1 cellular context compared by ENCODE assay signal in the genomic region with DNA sequence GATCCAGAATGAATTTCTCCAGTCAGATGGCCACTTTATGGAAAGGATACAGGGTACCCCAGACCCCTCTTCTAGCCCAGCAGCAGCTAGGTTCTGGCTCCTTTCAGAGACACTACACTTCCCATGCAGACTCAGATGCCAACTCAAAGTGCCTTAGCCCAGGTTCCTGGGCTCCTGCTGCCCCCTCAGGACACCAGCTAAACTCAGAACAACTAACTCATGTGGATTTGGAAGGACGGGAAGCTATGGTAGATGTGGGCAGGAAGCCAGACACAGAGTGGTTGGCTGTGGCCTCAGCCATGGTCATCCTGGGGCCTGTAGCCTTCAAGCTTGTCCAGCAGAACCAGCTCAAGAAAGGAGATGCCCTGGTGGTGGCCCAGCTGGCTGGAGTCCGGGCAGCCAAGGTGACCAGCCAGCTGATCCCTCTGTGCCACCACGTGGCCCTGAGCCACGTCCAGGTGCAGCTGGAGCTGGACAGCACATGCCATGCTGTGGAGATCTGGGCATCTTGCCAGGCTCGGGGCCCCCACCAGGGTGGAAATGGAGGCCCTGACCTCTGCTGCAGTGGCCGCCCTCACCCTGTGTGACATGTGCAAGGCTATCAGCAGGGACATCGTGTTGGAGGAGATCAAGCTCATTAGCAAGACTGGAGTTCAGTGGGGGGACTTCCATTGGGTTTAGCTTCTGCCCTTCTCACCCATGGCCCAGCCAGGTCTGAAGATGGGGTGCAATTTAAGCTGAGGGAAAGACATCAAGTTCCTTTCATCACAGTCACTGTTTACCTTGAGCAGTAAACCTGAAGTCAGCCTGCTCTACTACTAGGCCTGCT.
TF ChIP-seq lines count a peak whose summit lies in the region.

No MANE protein-coding gene starts in this region.

TF ChIP-seq in HepG2, 621 proteins besides CTCF, POLR2A, EP300 and RAD21 (continued from another document and continues in another):
- TF ChIP-seq MED1 (CRISPR knock-in tag; IDR thresholded peaks at IDR 0.05) (no peak), TCF12 (IDR thresholded peaks at IDR 0.05) (no peak), TCF12 (CRISPR knock-in tag; IDR thresholded peaks at IDR 0.05) (no peak), ZNF543 (CRISPR knock-in tag; IDR thresholded peaks at IDR 0.05) (no peak), ZFP90 (CRISPR knock-in tag; IDR thresholded peaks at IDR 0.05; ENCODE audit: borderline replicate concordance) (no peak), TOPORS (CRISPR knock-in tag; IDR thresholded peaks at IDR 0.05) (no peak), ZNF143 (CRISPR knock-in tag; IDR thresholded peaks at IDR 0.05) (no peak), KDM5A (IDR thresholded peaks at IDR 0.05; ENCODE audit: borderline replicate concordance, low read length) (no peak), PHB2 (IDR thresholded peaks at IDR 0.05; ENCODE audit: partially characterized antibody) (no peak), JDP2 (CRISPR knock-in tag; IDR thresholded peaks at IDR 0.05; ENCODE audit: borderline replicate concordance) (no peak), MATR3 (CRISPR knock-in tag; IDR thresholded peaks at IDR 0.05) (no peak), ZNF350 (CRISPR knock-in tag; IDR thresholded peaks at IDR 0.05; ENCODE audit: borderline replicate concordance, low read depth) (peak; percentile 24; the same call in 1 of the 2 replicates), NFIC (IDR thresholded peaks at IDR 0.05; ENCODE audit: low read length) (no peak), ZNF20 (CRISPR knock-in tag; IDR thresholded peaks at IDR 0.05) (no peak), SIN3B (IDR thresholded peaks at IDR 0.05; ENCODE audit: low read length) (no peak), ESRRA (CRISPR knock-in tag; IDR thresholded peaks at IDR 0.05; ENCODE audit: low read depth) (no peak), ATRX (CRISPR knock-in tag; IDR thresholded peaks at IDR 0.05; ENCODE audit: borderline replicate concordance) (no peak), SMAD9 (CRISPR knock-in tag; IDR thresholded peaks at IDR 0.05) (no peak), HNRNPL (IDR thresholded peaks at IDR 0.05; ENCODE audit: low read depth, low read length) (peak; percentile 75; the same call in 1 of the 2 replicates), NRL (CRISPR knock-in tag; IDR thresholded peaks at IDR 0.05; ENCODE audit: borderline replicate concordance) (peak; percentile 34; the same call in 1 of the 2 replicates), ZSCAN22 (CRISPR knock-in tag; IDR thresholded peaks at IDR 0.05) (no peak), MAZ (IDR thresholded peaks at IDR 0.05; ENCODE audit: borderline replicate concordance, low read depth, low read length) (no peak), MAZ (CRISPR knock-in tag; IDR thresholded peaks at IDR 0.05; ENCODE audit: low read depth) (no peak), BCL6 (CRISPR knock-in tag; IDR thresholded peaks at IDR 0.05) (no peak), GLI4 (CRISPR knock-in tag; IDR thresholded peaks at IDR 0.05; ENCODE audit: borderline replicate concordance) (no peak), ZNF598 (CRISPR knock-in tag; IDR thresholded peaks at IDR 0.05; ENCODE audit: borderline replicate concordance) (no peak), RBFOX2 (IDR thresholded peaks at IDR 0.05; ENCODE audit: low read depth, low read length) (no peak), SP2 (CRISPR knock-in tag; IDR thresholded peaks at IDR 0.05) (peak; percentile 4; the same call in 1 of the 2 replicates), HMG20A (CRISPR knock-in tag; IDR thresholded peaks at IDR 0.05; ENCODE audit: borderline replicate concordance) (peak; percentile 34; the same call in 1 of the 2 replicates), RBM22 (optimal IDR thresholded peaks at IDR 0.05; ENCODE audit: low read length) (no peak), ZNF33B (CRISPR knock-in tag; IDR thresholded peaks at IDR 0.05) (no peak), HNRNPUL1 (IDR thresholded peaks at IDR 0.05; ENCODE audit: low read depth, low read length) (no peak), ZNF33A (CRISPR knock-in tag; IDR thresholded peaks at IDR 0.05; ENCODE audit: borderline replicate concordance) (no peak), NFIB (CRISPR knock-in tag; IDR thresholded peaks at IDR 0.05; ENCODE audit: borderline replicate concordance) (no peak), ZNF431 (CRISPR knock-in tag; IDR thresholded peaks at IDR 0.05; ENCODE audit: borderline replicate concordance, low read depth) (no peak), STAG1 (CRISPR knock-in tag; IDR thresholded peaks at IDR 0.05) (peak; percentile 64), SIX4 (CRISPR knock-in tag; IDR thresholded peaks at IDR 0.05) (no peak)
- TF ChIP-seq, protein P1, sequence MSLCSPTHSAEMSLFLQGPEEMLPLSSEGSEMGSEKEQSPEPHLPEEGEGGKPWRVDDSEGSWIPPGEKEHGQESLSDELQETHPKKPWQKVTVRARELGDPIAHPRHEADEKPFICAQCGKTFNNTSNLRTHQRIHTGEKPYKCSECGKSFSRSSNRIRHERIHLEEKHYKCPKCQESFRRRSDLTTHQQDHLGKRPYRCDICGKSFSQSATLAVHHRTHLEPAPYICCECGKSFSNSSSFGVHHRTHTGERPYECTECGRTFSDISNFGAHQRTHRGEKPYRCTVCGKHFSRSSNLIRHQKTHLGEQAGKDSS (CRISPR knock-in tag; IDR thresholded peaks at IDR 0.05; ENCODE audit: borderline replicate concordance, low read depth), result no peak
- TF ChIP-seq, protein P2, sequence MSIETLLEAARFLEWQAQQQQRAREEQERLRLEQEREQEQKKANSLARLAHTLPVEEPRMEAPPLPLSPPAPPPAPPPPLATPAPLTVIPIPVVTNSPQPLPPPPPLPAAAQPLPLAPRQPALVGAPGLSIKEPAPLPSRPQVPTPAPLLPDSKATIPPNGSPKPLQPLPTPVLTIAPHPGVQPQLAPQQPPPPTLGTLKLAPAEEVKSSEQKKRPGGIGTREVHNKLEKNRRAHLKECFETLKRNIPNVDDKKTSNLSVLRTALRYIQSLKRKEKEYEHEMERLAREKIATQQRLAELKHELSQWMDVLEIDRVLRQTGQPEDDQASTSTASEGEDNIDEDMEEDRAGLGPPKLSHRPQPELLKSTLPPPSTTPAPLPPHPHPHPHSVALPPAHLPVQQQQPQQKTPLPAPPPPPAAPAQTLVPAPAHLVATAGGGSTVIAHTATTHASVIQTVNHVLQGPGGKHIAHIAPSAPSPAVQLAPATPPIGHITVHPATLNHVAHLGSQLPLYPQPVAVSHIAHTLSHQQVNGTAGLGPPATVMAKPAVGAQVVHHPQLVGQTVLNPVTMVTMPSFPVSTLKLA (IDR thresholded peaks at IDR 0.05), result peak; percentile 94
- TF ChIP-seq, protein P3, sequence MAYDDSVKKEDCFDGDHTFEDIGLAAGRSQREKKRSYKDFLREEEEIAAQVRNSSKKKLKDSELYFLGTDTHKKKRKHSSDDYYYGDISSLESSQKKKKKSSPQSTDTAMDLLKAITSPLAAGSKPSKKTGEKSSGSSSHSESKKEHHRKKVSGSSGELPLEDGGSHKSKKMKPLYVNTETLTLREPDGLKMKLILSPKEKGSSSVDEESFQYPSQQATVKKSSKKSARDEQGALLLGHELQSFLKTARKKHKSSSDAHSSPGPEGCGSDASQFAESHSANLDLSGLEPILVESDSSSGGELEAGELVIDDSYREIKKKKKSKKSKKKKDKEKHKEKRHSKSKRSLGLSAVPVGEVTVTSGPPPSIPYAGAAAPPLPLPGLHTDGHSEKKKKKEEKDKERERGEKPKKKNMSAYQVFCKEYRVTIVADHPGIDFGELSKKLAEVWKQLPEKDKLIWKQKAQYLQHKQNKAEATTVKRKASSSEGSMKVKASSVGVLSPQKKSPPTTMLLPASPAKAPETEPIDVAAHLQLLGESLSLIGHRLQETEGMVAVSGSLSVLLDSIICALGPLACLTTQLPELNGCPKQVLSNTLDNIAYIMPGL (CRISPR knock-in tag; IDR thresholded peaks at IDR 0.05; ENCODE audit: borderline replicate concordance in 1 of 2, low read depth in 1 of 2), result 0 out of 4 replicates have a peak, but pooled peaks of 1 of the 2 experiments have one; percentile 26
- TF ChIP-seq, protein P4, sequence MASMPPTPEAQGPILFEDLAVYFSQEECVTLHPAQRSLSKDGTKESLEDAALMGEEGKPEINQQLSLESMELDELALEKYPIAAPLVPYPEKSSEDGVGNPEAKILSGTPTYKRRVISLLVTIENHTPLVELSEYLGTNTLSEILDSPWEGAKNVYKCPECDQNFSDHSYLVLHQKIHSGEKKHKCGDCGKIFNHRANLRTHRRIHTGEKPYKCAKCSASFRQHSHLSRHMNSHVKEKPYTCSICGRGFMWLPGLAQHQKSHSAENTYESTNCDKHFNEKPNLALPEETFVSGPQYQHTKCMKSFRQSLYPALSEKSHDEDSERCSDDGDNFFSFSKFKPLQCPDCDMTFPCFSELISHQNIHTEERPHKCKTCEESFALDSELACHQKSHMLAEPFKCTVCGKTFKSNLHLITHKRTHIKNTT (CRISPR knock-in tag; IDR thresholded peaks at IDR 0.05), result no peak
- TF ChIP-seq, protein P5, sequence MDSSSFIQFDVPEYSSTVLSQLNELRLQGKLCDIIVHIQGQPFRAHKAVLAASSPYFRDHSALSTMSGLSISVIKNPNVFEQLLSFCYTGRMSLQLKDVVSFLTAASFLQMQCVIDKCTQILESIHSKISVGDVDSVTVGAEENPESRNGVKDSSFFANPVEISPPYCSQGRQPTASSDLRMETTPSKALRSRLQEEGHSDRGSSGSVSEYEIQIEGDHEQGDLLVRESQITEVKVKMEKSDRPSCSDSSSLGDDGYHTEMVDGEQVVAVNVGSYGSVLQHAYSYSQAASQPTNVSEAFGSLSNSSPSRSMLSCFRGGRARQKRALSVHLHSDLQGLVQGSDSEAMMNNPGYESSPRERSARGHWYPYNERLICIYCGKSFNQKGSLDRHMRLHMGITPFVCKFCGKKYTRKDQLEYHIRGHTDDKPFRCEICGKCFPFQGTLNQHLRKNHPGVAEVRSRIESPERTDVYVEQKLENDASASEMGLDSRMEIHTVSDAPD (CRISPR knock-in tag; IDR thresholded peaks at IDR 0.05), result no peak
- TF ChIP-seq, protein P6, sequence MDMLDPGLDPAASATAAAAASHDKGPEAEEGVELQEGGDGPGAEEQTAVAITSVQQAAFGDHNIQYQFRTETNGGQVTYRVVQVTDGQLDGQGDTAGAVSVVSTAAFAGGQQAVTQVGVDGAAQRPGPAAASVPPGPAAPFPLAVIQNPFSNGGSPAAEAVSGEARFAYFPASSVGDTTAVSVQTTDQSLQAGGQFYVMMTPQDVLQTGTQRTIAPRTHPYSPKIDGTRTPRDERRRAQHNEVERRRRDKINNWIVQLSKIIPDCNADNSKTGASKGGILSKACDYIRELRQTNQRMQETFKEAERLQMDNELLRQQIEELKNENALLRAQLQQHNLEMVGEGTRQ (IDR thresholded peaks at IDR 0.05; ENCODE audit: low read depth, low read length), result 0 out of 2 replicates have a peak, but pooled peaks have one; percentile 3
- TF ChIP-seq, protein P6 (CRISPR knock-in tag; IDR thresholded peaks at IDR 0.05; ENCODE audit: borderline replicate concordance), result peak; percentile 22; the same call in 1 of the 2 replicates
- TF ChIP-seq, protein P7, sequence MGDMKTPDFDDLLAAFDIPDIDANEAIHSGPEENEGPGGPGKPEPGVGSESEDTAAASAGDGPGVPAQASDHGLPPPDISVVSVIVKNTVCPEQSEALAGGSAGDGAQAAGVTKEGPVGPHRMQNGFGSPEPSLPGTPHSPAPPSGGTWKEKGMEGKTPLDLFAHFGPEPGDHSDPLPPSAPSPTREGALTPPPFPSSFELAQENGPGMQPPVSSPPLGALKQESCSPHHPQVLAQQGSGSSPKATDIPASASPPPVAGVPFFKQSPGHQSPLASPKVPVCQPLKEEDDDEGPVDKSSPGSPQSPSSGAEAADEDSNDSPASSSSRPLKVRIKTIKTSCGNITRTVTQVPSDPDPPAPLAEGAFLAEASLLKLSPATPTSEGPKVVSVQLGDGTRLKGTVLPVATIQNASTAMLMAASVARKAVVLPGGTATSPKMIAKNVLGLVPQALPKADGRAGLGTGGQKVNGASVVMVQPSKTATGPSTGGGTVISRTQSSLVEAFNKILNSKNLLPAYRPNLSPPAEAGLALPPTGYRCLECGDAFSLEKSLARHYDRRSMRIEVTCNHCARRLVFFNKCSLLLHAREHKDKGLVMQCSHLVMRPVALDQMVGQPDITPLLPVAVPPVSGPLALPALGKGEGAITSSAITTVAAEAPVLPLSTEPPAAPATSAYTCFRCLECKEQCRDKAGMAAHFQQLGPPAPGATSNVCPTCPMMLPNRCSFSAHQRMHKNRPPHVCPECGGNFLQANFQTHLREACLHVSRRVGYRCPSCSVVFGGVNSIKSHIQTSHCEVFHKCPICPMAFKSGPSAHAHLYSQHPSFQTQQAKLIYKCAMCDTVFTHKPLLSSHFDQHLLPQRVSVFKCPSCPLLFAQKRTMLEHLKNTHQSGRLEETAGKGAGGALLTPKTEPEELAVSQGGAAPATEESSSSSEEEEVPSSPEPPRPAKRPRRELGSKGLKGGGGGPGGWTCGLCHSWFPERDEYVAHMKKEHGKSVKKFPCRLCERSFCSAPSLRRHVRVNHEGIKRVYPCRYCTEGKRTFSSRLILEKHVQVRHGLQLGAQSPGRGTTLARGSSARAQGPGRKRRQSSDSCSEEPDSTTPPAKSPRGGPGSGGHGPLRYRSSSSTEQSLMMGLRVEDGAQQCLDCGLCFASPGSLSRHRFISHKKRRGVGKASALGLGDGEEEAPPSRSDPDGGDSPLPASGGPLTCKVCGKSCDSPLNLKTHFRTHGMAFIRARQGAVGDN (CRISPR knock-in tag; IDR thresholded peaks at IDR 0.05), result peak; percentile 83
- TF ChIP-seq, protein P8, sequence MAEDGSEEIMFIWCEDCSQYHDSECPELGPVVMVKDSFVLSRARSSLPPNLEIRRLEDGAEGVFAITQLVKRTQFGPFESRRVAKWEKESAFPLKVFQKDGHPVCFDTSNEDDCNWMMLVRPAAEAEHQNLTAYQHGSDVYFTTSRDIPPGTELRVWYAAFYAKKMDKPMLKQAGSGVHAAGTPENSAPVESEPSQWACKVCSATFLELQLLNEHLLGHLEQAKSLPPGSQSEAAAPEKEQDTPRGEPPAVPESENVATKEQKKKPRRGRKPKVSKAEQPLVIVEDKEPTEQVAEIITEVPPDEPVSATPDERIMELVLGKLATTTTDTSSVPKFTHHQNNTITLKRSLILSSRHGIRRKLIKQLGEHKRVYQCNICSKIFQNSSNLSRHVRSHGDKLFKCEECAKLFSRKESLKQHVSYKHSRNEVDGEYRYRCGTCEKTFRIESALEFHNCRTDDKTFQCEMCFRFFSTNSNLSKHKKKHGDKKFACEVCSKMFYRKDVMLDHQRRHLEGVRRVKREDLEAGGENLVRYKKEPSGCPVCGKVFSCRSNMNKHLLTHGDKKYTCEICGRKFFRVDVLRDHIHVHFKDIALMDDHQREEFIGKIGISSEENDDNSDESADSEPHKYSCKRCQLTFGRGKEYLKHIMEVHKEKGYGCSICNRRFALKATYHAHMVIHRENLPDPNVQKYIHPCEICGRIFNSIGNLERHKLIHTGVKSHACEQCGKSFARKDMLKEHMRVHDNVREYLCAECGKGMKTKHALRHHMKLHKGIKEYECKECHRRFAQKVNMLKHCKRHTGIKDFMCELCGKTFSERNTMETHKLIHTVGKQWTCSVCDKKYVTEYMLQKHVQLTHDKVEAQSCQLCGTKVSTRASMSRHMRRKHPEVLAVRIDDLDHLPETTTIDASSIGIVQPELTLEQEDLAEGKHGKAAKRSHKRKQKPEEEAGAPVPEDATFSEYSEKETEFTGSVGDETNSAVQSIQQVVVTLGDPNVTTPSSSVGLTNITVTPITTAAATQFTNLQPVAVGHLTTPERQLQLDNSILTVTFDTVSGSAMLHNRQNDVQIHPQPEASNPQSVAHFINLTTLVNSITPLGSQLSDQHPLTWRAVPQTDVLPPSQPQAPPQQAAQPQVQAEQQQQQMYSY (CRISPR knock-in tag; IDR thresholded peaks at IDR 0.05), result no peak
